In the genomic region with DNA sequence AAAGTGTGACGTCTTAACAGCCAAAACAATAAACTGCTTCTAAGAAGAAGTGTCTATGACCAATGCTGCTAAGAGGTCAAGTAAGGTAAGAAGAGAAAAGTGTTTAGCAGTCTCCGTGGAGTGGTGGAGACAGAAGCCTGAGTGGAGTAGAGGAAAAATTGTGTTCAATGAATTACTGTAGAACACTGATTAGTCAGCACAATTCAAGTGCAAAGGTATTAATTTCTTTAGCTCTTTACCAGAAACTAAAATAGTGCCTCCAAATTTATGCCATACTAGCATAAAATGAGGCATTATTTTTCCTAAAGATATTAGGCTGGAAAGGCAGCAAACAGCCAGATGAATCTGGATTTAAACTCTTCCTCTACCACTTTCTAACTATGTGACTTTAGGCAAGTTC, we compare ENCODE assay signal across 23 cellular contexts. TPM values are rescaled to one million over a fixed set of nuclear protein-coding genes. Genes with fewer than 3 reads are reported as not detected.
DNase-seq lines count a peak whose midpoint lies in the region; ATAC-seq, FAIRE-seq and TF ChIP-seq lines count a peak whose summit lies in the region.
"Had no signal": no experiment of that assay in that cellular context is flagged by ENCODE, and none has a peak within 500 bp of the region (broad histone marks: within the 10 kb centered on the region; RNA-seq: fewer than 3 reads in every experiment).

No MANE protein-coding gene starts in this region.

- H3K27ac ChIP-seq in A549: no peak overlapping the region
- H3K27ac ChIP-seq in SK-N-MC: peak overlapping the region; percentile 10; the same call in 1 of the 2 replicates
- peak overlapping the region in 2 of 3 donors; percentile 3 to 41 for H3K27ac ChIP-seq in thyroid gland
- H3K27ac ChIP-seq: 22Rv1; BLaER1 treated with 17β-estradiol and CSF1 and Interleukin-3, amounts not matched to agents 10 nM and 100 nM had no signal

- no peak for TF ChIP-seq RAD21 in A549 (conservative IDR thresholded peaks at IDR 0.05 in 1 of 2, IDR thresholded peaks at IDR 0.05 in 1 of 2)

- no peaks in the 10 kb centered on the region for H3K27me3 ChIP-seq in thyroid gland
- H3K27me3 ChIP-seq: BE2C; BLaER1 treated with 17β-estradiol and CSF1 and Interleukin-3, amounts not matched to agents 10 nM and 100 nM had no signal

- no peaks in the 10 kb centered on the region for H3K27me3 Mint-ChIP-seq in endothelial cell (ENCODE audit: unreplicated experiment)
- H3K27me3 Mint-ChIP-seq: CD4-positive, alpha-beta T cell; CD8-positive, alpha-beta memory T cell had no signal

- CTCF ChIA-PET in A549 (lab: Yijun Ruan, JAX): interaction anchor here (1.1 to 1.2 kb wide), 2 partner anchors 41 to 147 kb away, joined by 3 to 4 read pairs; no protein-coding TSS in a partner anchor

- no peak for TF ChIP-seq CTCF in A549 (IDR thresholded peaks at IDR 0.05)
- TF ChIP-seq CTCF in endothelial cell (IDR thresholded peaks at IDR 0.05; ENCODE audit: unreplicated experiment): no peak
- no peak for TF ChIP-seq CTCF in thyroid gland (IDR thresholded peaks at IDR 0.05)

- no peak for TF ChIP-seq EP300 in A549 (IDR thresholded peaks at IDR 0.05)

- POLR2A ChIA-PET in A549 (lab: Yijun Ruan, JAX): no interaction called here

- no peak overlapping the region for H3K4me3 ChIP-seq in A549
- H3K4me3 ChIP-seq in SK-N-MC: no peak overlapping the region
- no peak overlapping the region for H3K4me3 ChIP-seq in thyroid gland (replicated peaks in 1 of 3)
- H3K4me3 ChIP-seq: BLaER1 treated with 17β-estradiol and CSF1 and Interleukin-3, amounts not matched to agents 10 nM and 100 nM; GM23338; HAP-1 had no signal

- no peaks in the 10 kb centered on the region for H3K9me3 ChIP-seq in A549
- no peaks in the 10 kb centered on the region for H3K9me3 ChIP-seq in SK-N-MC (ENCODE audit: low read depth, low read length)
- no peaks in the 10 kb centered on the region for H3K9me3 ChIP-seq in thyroid gland
- H3K9me3 ChIP-seq: BE2C; BLaER1 treated with 17β-estradiol and CSF1 and Interleukin-3, amounts not matched to agents 10 nM and 100 nM; HAP-1 had no signal

- H3K4me1 ChIP-seq in A549 (no peaks in the 10 kb centered on the region), thyroid gland (peaks cover 0 to 9% of the 10 kb centered on the region in 2 donors)
- H3K4me1 ChIP-seq: BE2C, HAP-1 had no signal

- no peak for DNase-seq in A549 (ENCODE audit: low read depth in 1 of 2, low spot score in 1 of 2)
- DNase-seq in SK-N-MC (ENCODE audit: low read depth, low spot score): no peak
- DNase-seq in endothelial cell (ENCODE audit: low spot score): no peak
- no peak for DNase-seq in thyroid gland
- no peak for DNase-seq in NCI-H2227 (lab: John Stamatoyannopoulos, UW; ENCODE audit: unreplicated experiment)
- DNase-seq: ACHN; AML-193; BE2C; CD4-positive, alpha-beta T cell; CD8-positive, alpha-beta memory T cell; DMS 273 treated with DMSO at 0.1 percent for 48 hours; DMS79; GF-D8; HFFc6 had no signal

- H3K4me1 Mint-ChIP-seq in endothelial cell (ENCODE audit: unreplicated experiment): peaks cover 3% of the 10 kb centered on the region
- H3K4me1 Mint-ChIP-seq: CD8-positive, alpha-beta memory T cell had no signal

- no peak overlapping the region for H3K27ac Mint-ChIP-seq in endothelial cell (ENCODE audit: unreplicated experiment)
- H3K27ac Mint-ChIP-seq: CD14-positive monocyte; CD4-positive, alpha-beta T cell; CD8-positive, alpha-beta memory T cell; GM23338; HFFc6 had no signal

- H3K4me3 Mint-ChIP-seq in endothelial cell (ENCODE audit: unreplicated experiment): peak overlapping the region; percentile 12
- H3K4me3 Mint-ChIP-seq: CD14-positive monocyte; CD4-positive, alpha-beta T cell; CD8-positive, alpha-beta memory T cell; GM23338; HFFc6 had no signal

- 80% methylated on average over 2 of the region's 2 CpGs for WGBS in A549 (ENCODE audit: missing lambda C conversion rate)
- 39 to 42% methylated on average over 2 of the region's 2 CpGs for WGBS in thyroid gland, 2 donors

- H3K36me3 Mint-ChIP-seq in endothelial cell (ENCODE audit: low read depth, unreplicated experiment): peaks cover 9% of the 10 kb centered on the region
- H3K36me3 Mint-ChIP-seq: CD14-positive monocyte had no signal

- ATAC-seq in A549 (no peak), HG03108 (IDR thresholded peaks at IDR 0.05; ENCODE audit: unreplicated experiment) (no peak), HG03565 (IDR thresholded peaks at IDR 0.05; ENCODE audit: unreplicated experiment) (no peak)
- ATAC-seq: GM23338 had no signal

- intact Hi-C loops in thyroid gland (cut with DNase I): no loop called here

- TF ChIP-seq POLR2A in A549 (IDR thresholded peaks at IDR 0.05; ENCODE audit: low read length) (no peak), thyroid gland (IDR thresholded peaks at IDR 0.05) (no peak)

- no peak overlapping the region for H3K4me2 ChIP-seq in A549
- H3K4me2 ChIP-seq: GM23338 had no signal

- no peak for FAIRE-seq in A549 (lab: Jason Lieb, UNC)
- FAIRE-seq: A204.1, GM12891 had no signal

- no peaks in the 10 kb centered on the region for H3K9me3 Mint-ChIP-seq in endothelial cell (ENCODE audit: unreplicated experiment)
- H3K9me3 Mint-ChIP-seq: CD14-positive monocyte; CD4-positive, alpha-beta T cell; CD8-positive, alpha-beta memory T cell; GM23338; HFFc6 had no signal

- H3K36me3 ChIP-seq in SK-N-MC (ENCODE audit: insufficient read depth, low read length): peaks cover 6% of the 10 kb centered on the region; the same call in 1 of the 2 replicates
- H3K36me3 ChIP-seq in thyroid gland: no peaks in the 10 kb centered on the region
- H3K36me3 ChIP-seq: BE2C, HAP-1 had no signal

- H3K9ac ChIP-seq in SK-N-MC (ENCODE audit: insufficient read length): no peak overlapping the region
- H3K9ac ChIP-seq: BLaER1 treated with 17β-estradiol and CSF1 and Interleukin-3, amounts not matched to agents 10 nM and 100 nM had no signal

TF ChIP-seq in A549, 52 proteins besides CTCF, POLR2A, EP300 and RAD21:
- TF ChIP-seq KDM1A (IDR thresholded peaks at IDR 0.05; ENCODE audit: low read depth) (no peak), TP53 (CRISPR knock-in tag; IDR thresholded peaks at IDR 0.05) (no peak), MAFK (IDR thresholded peaks at IDR 0.05; ENCODE audit: partially characterized antibody) (peak; percentile 76), PHF8 (IDR thresholded peaks at IDR 0.05; ENCODE audit: borderline replicate concordance, low read depth) (no peak), KDM5A (IDR thresholded peaks at IDR 0.05) (no peak), ZFP36 (IDR thresholded peaks at IDR 0.05; ENCODE audit: borderline replicate concordance, partially characterized antibody) (no peak)

RNA-seq across cellular contexts. Expression of gene PIK3R3, which starts 56.1 kb away (rescaled TPM):
- polyA plus RNA-seq in A549 (2011; rRNA removed) (1.6 and 2.2 TPM in 2 replicates), A549 (2017; fragmentation: RNase III; extraction: RNeasy Plus Mini Kit Qiagen cat#74134 plus additional on column Dnase treatment) (1.8 to 2.1 TPM (median 2.0 TPM) in 3 replicates)
- 0.40 and 0.48 TPM in 2 replicates for polyA plus RNA-seq in A549 (2012; cell fraction: cytosol; rRNA removed)
- polyA plus RNA-seq in A549 (2012; cell fraction: nucleus; rRNA removed): 0.42 and 0.73 TPM in 2 replicates
- polyA minus RNA-seq in A549 (2011; rRNA and poly(A)+ RNA removed): 2.0 and 2.2 TPM in 2 replicates
- total RNA-seq in endothelial cell (ENCODE audit: unreplicated experiment) (38.1 TPM), thyroid gland (10 to 100 TPM; 16.0 to 36.2 (median 20.9) TPM)

Comparison
In these comparisons a context has a peak if more than half of its experiments do, and no peak if none do; other contexts are left out.
1. H3K27ac ChIP-seq: peak in SK-N-MC (single experiment) and thyroid gland (2 of 3); none in A549 (0 of 2).